Comparison of ENCODE assay signal across 1 cellular context in the genomic region with DNA sequence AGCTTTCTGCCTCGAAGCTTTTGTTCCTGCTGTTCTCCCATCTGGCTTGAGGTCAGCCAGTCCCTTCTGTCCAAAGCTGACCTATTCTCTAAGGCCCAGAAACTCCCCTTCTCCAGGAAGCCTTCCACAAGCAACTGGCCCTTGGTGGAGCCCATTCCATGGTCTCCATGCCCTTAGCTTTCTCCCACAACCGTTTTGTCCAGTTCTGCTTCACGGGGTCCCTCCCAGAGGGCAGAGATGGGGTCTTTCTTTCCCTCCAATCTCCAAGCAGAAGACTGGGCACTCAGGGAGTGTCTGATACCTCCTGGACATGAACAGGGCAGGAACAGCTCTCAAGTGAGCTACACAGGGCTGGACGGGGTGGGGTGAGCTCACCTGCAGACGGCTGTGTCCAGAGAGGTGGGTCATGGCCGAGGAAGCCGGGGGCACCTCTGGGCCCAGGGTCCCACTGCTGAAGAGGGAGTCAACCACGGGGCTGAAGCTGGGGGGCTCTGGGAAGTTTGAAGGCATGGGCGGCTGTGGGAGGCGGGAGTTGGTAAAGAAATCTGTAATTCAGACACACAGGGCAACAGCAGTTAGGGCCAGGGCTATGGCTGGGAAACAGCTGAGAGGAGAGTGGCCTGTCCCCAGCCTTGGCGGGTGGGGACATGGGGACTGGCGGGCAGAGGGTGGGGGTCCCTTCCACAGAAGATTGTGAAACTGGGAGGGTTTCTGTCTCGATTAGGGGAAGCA.
TF ChIP-seq lines count a peak whose summit lies in the region.

No MANE protein-coding gene starts in this region.

TF ChIP-seq in HepG2, 621 proteins besides CTCF, POLR2A, EP300 and RAD21 (continued from another document and continues in another):
- TF ChIP-seq, protein P1, sequence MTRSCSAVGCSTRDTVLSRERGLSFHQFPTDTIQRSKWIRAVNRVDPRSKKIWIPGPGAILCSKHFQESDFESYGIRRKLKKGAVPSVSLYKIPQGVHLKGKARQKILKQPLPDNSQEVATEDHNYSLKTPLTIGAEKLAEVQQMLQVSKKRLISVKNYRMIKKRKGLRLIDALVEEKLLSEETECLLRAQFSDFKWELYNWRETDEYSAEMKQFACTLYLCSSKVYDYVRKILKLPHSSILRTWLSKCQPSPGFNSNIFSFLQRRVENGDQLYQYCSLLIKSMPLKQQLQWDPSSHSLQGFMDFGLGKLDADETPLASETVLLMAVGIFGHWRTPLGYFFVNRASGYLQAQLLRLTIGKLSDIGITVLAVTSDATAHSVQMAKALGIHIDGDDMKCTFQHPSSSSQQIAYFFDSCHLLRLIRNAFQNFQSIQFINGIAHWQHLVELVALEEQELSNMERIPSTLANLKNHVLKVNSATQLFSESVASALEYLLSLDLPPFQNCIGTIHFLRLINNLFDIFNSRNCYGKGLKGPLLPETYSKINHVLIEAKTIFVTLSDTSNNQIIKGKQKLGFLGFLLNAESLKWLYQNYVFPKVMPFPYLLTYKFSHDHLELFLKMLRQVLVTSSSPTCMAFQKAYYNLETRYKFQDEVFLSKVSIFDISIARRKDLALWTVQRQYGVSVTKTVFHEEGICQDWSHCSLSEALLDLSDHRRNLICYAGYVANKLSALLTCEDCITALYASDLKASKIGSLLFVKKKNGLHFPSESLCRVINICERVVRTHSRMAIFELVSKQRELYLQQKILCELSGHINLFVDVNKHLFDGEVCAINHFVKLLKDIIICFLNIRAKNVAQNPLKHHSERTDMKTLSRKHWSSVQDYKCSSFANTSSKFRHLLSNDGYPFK (CRISPR knock-in tag; IDR thresholded peaks at IDR 0.05; ENCODE audit: borderline replicate concordance) = no peak
- TF ChIP-seq FOXO1 (CRISPR knock-in tag; IDR thresholded peaks at IDR 0.05) (no peak), SNRNP70 (IDR thresholded peaks at IDR 0.05; ENCODE audit: low read depth, low read length) (no peak), ZBTB38 (CRISPR knock-in tag; IDR thresholded peaks at IDR 0.05) (no peak), TBP (CRISPR knock-in tag; IDR thresholded peaks at IDR 0.05) (no peak), MEIS2 (CRISPR knock-in tag; IDR thresholded peaks at IDR 0.05) (no peak), SCMH1 (CRISPR knock-in tag; IDR thresholded peaks at IDR 0.05; ENCODE audit: borderline replicate concordance) (no peak), ZNF75D (CRISPR knock-in tag; IDR thresholded peaks at IDR 0.05; ENCODE audit: borderline replicate concordance) (no peak), ZKSCAN1 (IDR thresholded peaks at IDR 0.05; ENCODE audit: low read length) (no peak), FOXA3 (CRISPR knock-in tag; IDR thresholded peaks at IDR 0.05) (no peak), ZNF577 (CRISPR knock-in tag; IDR thresholded peaks at IDR 0.05; ENCODE audit: borderline replicate concordance, low read depth) (no peak), ZNF432 (CRISPR knock-in tag; IDR thresholded peaks at IDR 0.05; ENCODE audit: borderline replicate concordance) (no peak), ZNF761 (CRISPR knock-in tag; conservative IDR thresholded peaks at IDR 0.05) (no peak), ZNF614 (CRISPR knock-in tag; IDR thresholded peaks at IDR 0.05; ENCODE audit: borderline replicate concordance) (no peak), U2AF2 (IDR thresholded peaks at IDR 0.05; ENCODE audit: low read depth, low read length) (no peak), HOXA9 (CRISPR knock-in tag; IDR thresholded peaks at IDR 0.05; ENCODE audit: borderline replicate concordance) (no peak), ZSCAN20 (CRISPR knock-in tag; IDR thresholded peaks at IDR 0.05; ENCODE audit: borderline replicate concordance) (no peak), NCOA1 (CRISPR knock-in tag; IDR thresholded peaks at IDR 0.05) (no peak), ZNF101 (CRISPR knock-in tag; IDR thresholded peaks at IDR 0.05; ENCODE audit: borderline replicate concordance, low read depth) (no peak), SETDB1 (CRISPR knock-in tag; IDR thresholded peaks at IDR 0.05; ENCODE audit: borderline replicate concordance) (no peak), ZNF367 (CRISPR knock-in tag; IDR thresholded peaks at IDR 0.05; ENCODE audit: borderline replicate concordance) (no peak), ARNT (IDR thresholded peaks at IDR 0.05) (no peak), PHF20 (CRISPR knock-in tag; IDR thresholded peaks at IDR 0.05) (no peak), NAIF1 (CRISPR knock-in tag; IDR thresholded peaks at IDR 0.05; ENCODE audit: borderline replicate concordance) (no peak), ZNF775 (CRISPR knock-in tag; IDR thresholded peaks at IDR 0.05; ENCODE audit: borderline replicate concordance) (no peak), TARDBP (CRISPR knock-in tag; IDR thresholded peaks at IDR 0.05) (peak; percentile 25; the same call in 1 of the 2 replicates), HCFC1 (IDR thresholded peaks at IDR 0.05; ENCODE audit: low read depth, low read length) (no peak), ZNF326 (CRISPR knock-in tag; IDR thresholded peaks at IDR 0.05; ENCODE audit: borderline replicate concordance) (0 out of 2 replicates have a peak, but pooled peaks have one; percentile 75), ERF (CRISPR knock-in tag; IDR thresholded peaks at IDR 0.05) (no peak), FOXK1 (CRISPR knock-in tag; IDR thresholded peaks at IDR 0.05; ENCODE audit: borderline replicate concordance, low read depth) (no peak), PCBP1 (IDR thresholded peaks at IDR 0.05; ENCODE audit: borderline replicate concordance, low read depth, low read length) (no peak), SSRP1 (CRISPR knock-in tag; IDR thresholded peaks at IDR 0.05) (peak; percentile 98)
- TF ChIP-seq, protein P2, sequence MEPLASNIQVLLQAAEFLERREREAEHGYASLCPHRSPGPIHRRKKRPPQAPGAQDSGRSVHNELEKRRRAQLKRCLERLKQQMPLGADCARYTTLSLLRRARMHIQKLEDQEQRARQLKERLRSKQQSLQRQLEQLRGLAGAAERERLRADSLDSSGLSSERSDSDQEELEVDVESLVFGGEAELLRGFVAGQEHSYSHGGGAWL (CRISPR knock-in tag; IDR thresholded peaks at IDR 0.05) = no peak
- TF ChIP-seq, protein P3, sequence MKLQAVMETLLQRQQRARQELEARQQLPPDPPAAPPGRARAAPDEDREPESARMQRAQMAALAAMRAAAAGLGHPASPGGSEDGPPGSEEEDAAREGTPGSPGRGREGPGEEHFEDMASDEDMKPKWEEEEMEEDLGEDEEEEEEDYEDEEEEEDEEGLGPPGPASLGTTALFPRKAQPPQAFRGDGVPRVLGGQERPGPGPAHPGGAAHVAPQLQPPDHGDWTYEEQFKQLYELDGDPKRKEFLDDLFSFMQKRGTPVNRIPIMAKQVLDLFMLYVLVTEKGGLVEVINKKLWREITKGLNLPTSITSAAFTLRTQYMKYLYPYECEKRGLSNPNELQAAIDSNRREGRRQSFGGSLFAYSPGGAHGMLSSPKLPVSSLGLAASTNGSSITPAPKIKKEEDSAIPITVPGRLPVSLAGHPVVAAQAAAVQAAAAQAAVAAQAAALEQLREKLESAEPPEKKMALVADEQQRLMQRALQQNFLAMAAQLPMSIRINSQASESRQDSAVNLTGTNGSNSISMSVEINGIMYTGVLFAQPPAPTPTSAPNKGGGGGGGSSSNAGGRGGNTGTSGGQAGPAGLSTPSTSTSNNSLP (IDR thresholded peaks at IDR 0.05; ENCODE audit: low read depth, low read length) = no peak
- TF ChIP-seq, protein P4, sequence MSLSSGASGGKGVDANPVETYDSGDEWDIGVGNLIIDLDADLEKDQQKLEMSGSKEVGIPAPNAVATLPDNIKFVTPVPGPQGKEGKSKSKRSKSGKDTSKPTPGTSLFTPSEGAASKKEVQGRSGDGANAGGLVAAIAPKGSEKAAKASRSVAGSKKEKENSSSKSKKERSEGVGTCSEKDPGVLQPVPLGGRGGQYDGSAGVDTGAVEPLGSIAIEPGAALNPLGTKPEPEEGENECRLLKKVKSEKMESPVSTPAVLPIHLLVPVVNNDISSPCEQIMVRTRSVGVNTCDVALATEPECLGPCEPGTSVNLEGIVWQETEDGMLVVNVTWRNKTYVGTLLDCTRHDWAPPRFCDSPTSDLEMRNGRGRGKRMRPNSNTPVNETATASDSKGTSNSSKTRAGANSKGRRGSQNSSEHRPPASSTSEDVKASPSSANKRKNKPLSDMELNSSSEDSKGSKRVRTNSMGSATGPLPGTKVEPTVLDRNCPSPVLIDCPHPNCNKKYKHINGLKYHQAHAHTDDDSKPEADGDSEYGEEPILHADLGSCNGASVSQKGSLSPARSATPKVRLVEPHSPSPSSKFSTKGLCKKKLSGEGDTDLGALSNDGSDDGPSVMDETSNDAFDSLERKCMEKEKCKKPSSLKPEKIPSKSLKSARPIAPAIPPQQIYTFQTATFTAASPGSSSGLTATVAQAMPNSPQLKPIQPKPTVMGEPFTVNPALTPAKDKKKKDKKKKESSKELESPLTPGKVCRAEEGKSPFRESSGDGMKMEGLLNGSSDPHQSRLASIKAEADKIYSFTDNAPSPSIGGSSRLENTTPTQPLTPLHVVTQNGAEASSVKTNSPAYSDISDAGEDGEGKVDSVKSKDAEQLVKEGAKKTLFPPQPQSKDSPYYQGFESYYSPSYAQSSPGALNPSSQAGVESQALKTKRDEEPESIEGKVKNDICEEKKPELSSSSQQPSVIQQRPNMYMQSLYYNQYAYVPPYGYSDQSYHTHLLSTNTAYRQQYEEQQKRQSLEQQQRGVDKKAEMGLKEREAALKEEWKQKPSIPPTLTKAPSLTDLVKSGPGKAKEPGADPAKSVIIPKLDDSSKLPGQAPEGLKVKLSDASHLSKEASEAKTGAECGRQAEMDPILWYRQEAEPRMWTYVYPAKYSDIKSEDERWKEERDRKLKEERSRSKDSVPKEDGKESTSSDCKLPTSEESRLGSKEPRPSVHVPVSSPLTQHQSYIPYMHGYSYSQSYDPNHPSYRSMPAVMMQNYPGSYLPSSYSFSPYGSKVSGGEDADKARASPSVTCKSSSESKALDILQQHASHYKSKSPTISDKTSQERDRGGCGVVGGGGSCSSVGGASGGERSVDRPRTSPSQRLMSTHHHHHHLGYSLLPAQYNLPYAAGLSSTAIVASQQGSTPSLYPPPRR (CRISPR knock-in tag; IDR thresholded peaks at IDR 0.05; ENCODE audit: borderline replicate concordance) = no peak
- TF ChIP-seq, protein P5, sequence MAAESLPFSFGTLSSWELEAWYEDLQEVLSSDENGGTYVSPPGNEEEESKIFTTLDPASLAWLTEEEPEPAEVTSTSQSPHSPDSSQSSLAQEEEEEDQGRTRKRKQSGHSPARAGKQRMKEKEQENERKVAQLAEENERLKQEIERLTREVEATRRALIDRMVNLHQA (CRISPR knock-in tag; IDR thresholded peaks at IDR 0.05) = no peak
- TF ChIP-seq, protein P6, sequence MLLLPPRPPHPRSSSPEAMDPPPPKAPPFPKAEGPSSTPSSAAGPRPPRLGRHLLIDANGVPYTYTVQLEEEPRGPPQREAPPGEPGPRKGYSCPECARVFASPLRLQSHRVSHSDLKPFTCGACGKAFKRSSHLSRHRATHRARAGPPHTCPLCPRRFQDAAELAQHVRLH (CRISPR knock-in tag; IDR thresholded peaks at IDR 0.05; ENCODE audit: borderline replicate concordance, low read depth) = no peak
- TF ChIP-seq, protein P7, sequence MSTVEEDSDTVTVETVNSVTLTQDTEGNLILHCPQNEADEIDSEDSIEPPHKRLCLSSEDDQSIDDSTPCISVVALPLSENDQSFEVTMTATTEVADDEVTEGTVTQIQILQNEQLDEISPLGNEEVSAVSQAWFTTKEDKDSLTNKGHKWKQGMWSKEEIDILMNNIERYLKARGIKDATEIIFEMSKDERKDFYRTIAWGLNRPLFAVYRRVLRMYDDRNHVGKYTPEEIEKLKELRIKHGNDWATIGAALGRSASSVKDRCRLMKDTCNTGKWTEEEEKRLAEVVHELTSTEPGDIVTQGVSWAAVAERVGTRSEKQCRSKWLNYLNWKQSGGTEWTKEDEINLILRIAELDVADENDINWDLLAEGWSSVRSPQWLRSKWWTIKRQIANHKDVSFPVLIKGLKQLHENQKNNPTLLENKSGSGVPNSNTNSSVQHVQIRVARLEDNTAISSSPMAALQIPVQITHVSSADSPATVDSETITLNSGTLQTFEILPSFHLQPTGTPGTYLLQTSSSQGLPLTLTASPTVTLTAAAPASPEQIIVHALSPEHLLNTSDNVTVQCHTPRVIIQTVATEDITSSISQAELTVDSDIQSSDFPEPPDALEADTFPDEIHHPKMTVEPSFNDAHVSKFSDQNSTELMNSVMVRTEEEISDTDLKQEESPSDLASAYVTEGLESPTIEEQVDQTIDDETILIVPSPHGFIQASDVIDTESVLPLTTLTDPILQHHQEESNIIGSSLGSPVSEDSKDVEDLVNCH (CRISPR knock-in tag; IDR thresholded peaks at IDR 0.05) = no peak
- TF ChIP-seq, protein P8, sequence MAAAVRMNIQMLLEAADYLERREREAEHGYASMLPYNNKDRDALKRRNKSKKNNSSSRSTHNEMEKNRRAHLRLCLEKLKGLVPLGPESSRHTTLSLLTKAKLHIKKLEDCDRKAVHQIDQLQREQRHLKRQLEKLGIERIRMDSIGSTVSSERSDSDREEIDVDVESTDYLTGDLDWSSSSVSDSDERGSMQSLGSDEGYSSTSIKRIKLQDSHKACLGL (CRISPR knock-in tag; IDR thresholded peaks at IDR 0.05) = no peak
- TF ChIP-seq, protein P9, sequence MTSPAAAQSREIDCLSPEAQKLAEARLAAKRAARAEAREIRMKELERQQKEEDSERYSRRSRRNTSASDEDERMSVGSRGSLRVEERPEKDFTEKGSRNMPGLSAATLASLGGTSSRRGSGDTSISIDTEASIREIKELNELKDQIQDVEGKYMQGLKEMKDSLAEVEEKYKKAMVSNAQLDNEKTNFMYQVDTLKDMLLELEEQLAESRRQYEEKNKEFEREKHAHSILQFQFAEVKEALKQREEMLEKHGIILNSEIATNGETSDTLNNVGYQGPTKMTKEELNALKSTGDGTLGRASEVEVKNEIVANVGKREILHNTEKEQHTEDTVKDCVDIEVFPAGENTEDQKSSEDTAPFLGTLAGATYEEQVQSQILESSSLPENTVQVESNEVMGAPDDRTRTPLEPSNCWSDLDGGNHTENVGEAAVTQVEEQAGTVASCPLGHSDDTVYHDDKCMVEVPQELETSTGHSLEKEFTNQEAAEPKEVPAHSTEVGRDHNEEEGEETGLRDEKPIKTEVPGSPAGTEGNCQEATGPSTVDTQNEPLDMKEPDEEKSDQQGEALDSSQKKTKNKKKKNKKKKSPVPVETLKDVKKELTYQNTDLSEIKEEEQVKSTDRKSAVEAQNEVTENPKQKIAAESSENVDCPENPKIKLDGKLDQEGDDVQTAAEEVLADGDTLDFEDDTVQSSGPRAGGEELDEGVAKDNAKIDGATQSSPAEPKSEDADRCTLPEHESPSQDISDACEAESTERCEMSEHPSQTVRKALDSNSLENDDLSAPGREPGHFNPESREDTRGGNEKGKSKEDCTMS (CRISPR knock-in tag; conservative IDR thresholded peaks at IDR 0.05) = 0 out of 2 replicates have a peak, but pooled peaks have one; percentile 47
- TF ChIP-seq, protein P10, sequence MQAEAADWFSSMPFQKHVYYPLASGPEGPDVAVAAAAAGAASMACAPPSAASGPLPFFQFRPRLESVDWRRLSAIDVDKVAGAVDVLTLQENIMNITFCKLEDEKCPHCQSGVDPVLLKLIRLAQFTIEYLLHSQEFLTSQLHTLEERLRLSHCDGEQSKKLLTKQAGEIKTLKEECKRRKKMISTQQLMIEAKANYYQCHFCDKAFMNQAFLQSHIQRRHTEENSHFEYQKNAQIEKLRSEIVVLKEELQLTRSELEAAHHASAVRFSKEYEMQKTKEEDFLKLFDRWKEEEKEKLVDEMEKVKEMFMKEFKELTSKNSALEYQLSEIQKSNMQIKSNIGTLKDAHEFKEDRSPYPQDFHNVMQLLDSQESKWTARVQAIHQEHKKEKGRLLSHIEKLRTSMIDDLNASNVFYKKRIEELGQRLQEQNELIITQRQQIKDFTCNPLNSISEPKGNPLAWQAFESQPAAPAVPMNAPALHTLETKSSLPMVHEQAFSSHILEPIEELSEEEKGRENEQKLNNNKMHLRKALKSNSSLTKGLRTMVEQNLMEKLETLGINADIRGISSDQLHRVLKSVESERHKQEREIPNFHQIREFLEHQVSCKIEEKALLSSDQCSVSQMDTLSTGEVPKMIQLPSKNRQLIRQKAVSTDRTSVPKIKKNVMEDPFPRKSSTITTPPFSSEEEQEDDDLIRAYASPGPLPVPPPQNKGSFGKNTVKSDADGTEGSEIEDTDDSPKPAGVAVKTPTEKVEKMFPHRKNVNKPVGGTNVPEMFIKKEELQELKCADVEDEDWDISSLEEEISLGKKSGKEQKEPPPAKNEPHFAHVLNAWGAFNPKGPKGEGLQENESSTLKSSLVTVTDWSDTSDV (CRISPR knock-in tag; IDR thresholded peaks at IDR 0.05) = no peak
